1 cellular context compared by ENCODE assay signal in genomic region chr2:144518744-144519596, GRCh38.
TF ChIP-seq lines count a peak whose summit lies in the region.

No MANE protein-coding gene starts in this region.

TF ChIP-seq in K562, 482 proteins besides CTCF, POLR2A, EP300 and RAD21 (continued from another document and continues in another):
- TF ChIP-seq ZBTB40 (IDR thresholded peaks at IDR 0.05) (0 out of 2 replicates have a peak, but pooled peaks have one; percentile 3), ZBTB40 (CRISPR knock-in tag; IDR thresholded peaks at IDR 0.05) (no peak), MEF2D (tag; conservative IDR thresholded peaks at IDR 0.05; ENCODE audit: low read depth) (no peak), ZBTB2 (IDR thresholded peaks at IDR 0.05) (no peak), ETV6 (IDR thresholded peaks at IDR 0.05; ENCODE audit: borderline replicate concordance in 1 of 2, low read depth in 2 of 2, low read length in 1 of 2) (no peak), ETV6 (CRISPR knock-in tag; IDR thresholded peaks at IDR 0.05; ENCODE audit: borderline replicate concordance) (no peak), BRD9 (IDR thresholded peaks at IDR 0.05; ENCODE audit: low read depth, partially characterized antibody) (peak; percentile 16), TAF1 (IDR thresholded peaks at IDR 0.05; ENCODE audit: control insufficient read depth, extremely low read depth, insufficient read depth, low read length, severe bottlenecking) (peak; percentile 19), SMAD4 (CRISPR knock-in tag; conservative IDR thresholded peaks at IDR 0.05) (0 out of 2 replicates have a peak, but pooled peaks have one; percentile 18), BACH1 (tag; IDR thresholded peaks at IDR 0.05) (peak; percentile 25; the same call in 1 of the 2 replicates), CBFA2T3 (IDR thresholded peaks at IDR 0.05) (peak; percentile 33), CEBPG (CRISPR knock-in tag; IDR thresholded peaks at IDR 0.05) (no peak), CEBPG (tag; conservative IDR thresholded peaks at IDR 0.05 in 1 of 2, IDR thresholded peaks at IDR 0.05 in 1 of 2) (no peak), RBFOX2 (IDR thresholded peaks at IDR 0.05; ENCODE audit: low read depth, low read length) (peak; percentile 76), KAT2B (IDR thresholded peaks at IDR 0.05; ENCODE audit: low read depth, low read length) (no peak), PRDM10 (IDR thresholded peaks at IDR 0.05; ENCODE audit: partially characterized antibody) (no peak), MYC (IDR thresholded peaks at IDR 0.05; ENCODE audit: low read depth, low read length) (no peak), MYC (CRISPR knock-in tag; IDR thresholded peaks at IDR 0.05; ENCODE audit: borderline replicate concordance, low read depth) (no peak), ZNF696 (CRISPR knock-in tag; conservative IDR thresholded peaks at IDR 0.05) (no peak), CBFB (CRISPR knock-in tag; IDR thresholded peaks at IDR 0.05) (no peak), ZNF197 (CRISPR knock-in tag; IDR thresholded peaks at IDR 0.05; ENCODE audit: low read depth) (no peak), NFRKB (IDR thresholded peaks at IDR 0.05; ENCODE audit: low read depth) (no peak; the same call in 1 of the 2 replicates), FOXM1 (IDR thresholded peaks at IDR 0.05; ENCODE audit: low read depth) (no peak), FOXM1 (CRISPR knock-in tag; IDR thresholded peaks at IDR 0.05; ENCODE audit: low read depth) (no peak), LEF1 (IDR thresholded peaks at IDR 0.05) (no peak), SRF (CRISPR knock-in tag; IDR thresholded peaks at IDR 0.05) (no peak), ZNF398 (CRISPR knock-in tag; IDR thresholded peaks at IDR 0.05) (no peak), UBTF (IDR thresholded peaks at IDR 0.05; ENCODE audit: borderline replicate concordance in 1 of 2, low read depth in 2 of 2, low read length in 2 of 2) (0 out of 4 replicates have a peak, but pooled peaks of 1 of the 2 experiments have one; percentile 37), POLR2H (tag; IDR thresholded peaks at IDR 0.05; ENCODE audit: low read depth) (no peak), MNT (conservative IDR thresholded peaks at IDR 0.05) (0 out of 4 replicates have a peak, but pooled peaks of 1 of the 2 experiments have one; percentile 8), MLLT1 (IDR thresholded peaks at IDR 0.05) (peak in 1 of 2 experiments; percentile 59; a peak in 2 of 4 replicates), TRIM28 (IDR thresholded peaks at IDR 0.05) (no peak), POLR2G (IDR thresholded peaks at IDR 0.05; ENCODE audit: low read depth, low read length) (peak; percentile 62), BRCA1 (IDR thresholded peaks at IDR 0.05) (no peak), BRCA1 (CRISPR knock-in tag; IDR thresholded peaks at IDR 0.05) (no peak), ZNF740 (CRISPR knock-in tag; IDR thresholded peaks at IDR 0.05) (peak; percentile 87), ZNF740 (tag; IDR thresholded peaks at IDR 0.05) (peak in 1 of 2 experiments; percentile 54; a peak in 1 of 4 replicates)
